In genomic region chr19:21434516-21434915, GRCh38 we compare ENCODE assay signal across 17 cellular contexts. TPM values are rescaled to one million over a fixed set of nuclear protein-coding genes. Genes with fewer than 3 reads are reported as not detected.
DNase-seq lines count a peak whose midpoint lies in the region; ATAC-seq and TF ChIP-seq lines count a peak whose summit lies in the region.
"Had no signal": no experiment of that assay in that cellular context is flagged by ENCODE, and none has a peak within 500 bp of the region (broad histone marks: within the 10 kb centered on the region; RNA-seq: fewer than 3 reads in every experiment).

No MANE protein-coding gene starts in this region.

- peak overlapping the region; percentile 21 to 54 for H3K27ac ChIP-seq in ascending aorta
- H3K27ac ChIP-seq in thoracic aorta: peak overlapping the region in 1 of 2 donors; percentile 61
- H3K27ac ChIP-seq: BLaER1 treated with 17β-estradiol and CSF1 and Interleukin-3, amounts not matched to agents 10 nM and 100 nM; GM23248 had no signal

- ATAC-seq in thoracic aorta (ENCODE audit: insufficient number of reproducible peaks, low FRiP score, low read depth) (no peak), GM21390 (IDR thresholded peaks at IDR 0.05; ENCODE audit: unreplicated experiment) (no peak)

- DNase-seq in DMS53 (lab: John Stamatoyannopoulos, UW) (peak; percentile 41), M059J (ENCODE audit: low read depth) (peak; percentile 7), ascending aorta (ENCODE audit: low spot score in 2 of 2) (no peak), thoracic aorta (ENCODE audit: low spot score) (no peak), DMS114 treated with DMSO at 0.1 percent for 48 hours (lab: John Stamatoyannopoulos, UW; ENCODE audit: unreplicated experiment) (no peak), cardiac septum (ENCODE audit: low spot score) (no peak)
- DNase-seq: Calu3; CD4-positive, alpha-beta T cell; DMS 273 treated with DMSO at 0.1 percent for 48 hours; DND-41; GDM1; GM23248; H9; IMR-90; KBM-7 had no signal

- H3K27me3 ChIP-seq in ascending aorta: no peaks in the 10 kb centered on the region
- H3K27me3 ChIP-seq in thoracic aorta (replicated peaks; ENCODE audit: insufficient read depth): no peaks in the 10 kb centered on the region
- H3K27me3 ChIP-seq: BLaER1 treated with 17β-estradiol and CSF1 and Interleukin-3, amounts not matched to agents 10 nM and 100 nM had no signal

- intact Hi-C loops in ascending aorta (cut with DNase I) (no loop called here), cardiac septum (cut with DNase I) (no loop called here)

- H3K9me3 ChIP-seq in ascending aorta (peaks cover 0 to 25% of the 10 kb centered on the region in 2 donors), thoracic aorta (peaks cover 12% of the 10 kb centered on the region)

- H3K4me1 ChIP-seq in ascending aorta: peaks cover 0 to 5% of the 10 kb centered on the region in 2 donors
- H3K4me1 ChIP-seq in thoracic aorta (ENCODE audit: control insufficient read depth in 1 of 2, low read depth in 2 of 2): peaks cover 3 to 14% of the 10 kb centered on the region in 2 donors
- H3K4me1 ChIP-seq: BLaER1 treated with 17β-estradiol and CSF1 and Interleukin-3, amounts not matched to agents 10 nM and 100 nM had no signal

- TF ChIP-seq CTCF in ascending aorta (IDR thresholded peaks at IDR 0.05) (no peak), thoracic aorta (IDR thresholded peaks at IDR 0.05) (no peak)

- H3K36me3 ChIP-seq in ascending aorta: no peaks in the 10 kb centered on the region
- no peaks in the 10 kb centered on the region for H3K36me3 ChIP-seq in thoracic aorta

- H3K4me3 ChIP-seq in ascending aorta: peak overlapping the region in 1 of 2 donors; percentile 36
- H3K4me3 ChIP-seq in thoracic aorta: peak overlapping the region; percentile 50
- H3K4me3 ChIP-seq: BLaER1 treated with 17β-estradiol and CSF1 and Interleukin-3, amounts not matched to agents 10 nM and 100 nM; GM23248 had no signal

RNA-seq across cellular contexts. Expression of gene ZNF493, which starts 37.6 kb away (rescaled TPM):
- total RNA-seq in M059J (2014; rRNA removed; shearing (Covaris generic)): 1.5 and 6.8 TPM in 2 replicates
- total RNA-seq in ascending aorta (13.0 TPM), thoracic aorta (10 to 100 TPM; 33.3 to 41.7 TPM), cardiac septum (11.5 TPM)

Comparison
In these comparisons a context has a peak if more than half of its experiments do, and no peak if none do; other contexts are left out.
1. DNase-seq: peak in DMS53 (single experiment) and M059J (single experiment); none in ascending aorta (0 of 2), thoracic aorta (single experiment), DMS114 treated with DMSO at 0.1 percent for 48 hours (single experiment) and cardiac septum (single experiment).